20 cellular contexts compared by ENCODE assay signal in genomic region chr5:142861011-142861410, GRCh38.
DNase-seq lines count a peak whose midpoint lies in the region; ATAC-seq and TF ChIP-seq lines count a peak whose summit lies in the region.
"Had no signal": no experiment of that assay in that cellular context is flagged by ENCODE, and none has a peak within 500 bp of the region (broad histone marks: within the 10 kb centered on the region; RNA-seq: fewer than 3 reads in every experiment).

No MANE protein-coding gene starts in this region.

- H3K9ac ChIP-seq in skeletal muscle tissue (ENCODE audit: low read depth in 1 of 3, low read length in 3 of 3), result no peak overlapping the region

- no TSS peak for BruUV-seq in Calu3 (replicated peaks; lab: Mats Ljungman, UMichigan)

- TF ChIP-seq CTCF in Calu3 (IDR thresholded peaks at IDR 0.05; ENCODE audit: unreplicated experiment) (no peak), WTC11 (IDR thresholded peaks at IDR 0.05) (no peak)

- peak overlapping the region; percentile 15 for H3K27ac ChIP-seq in skeletal muscle tissue (ENCODE audit: low read depth, low read length)
- H3K27ac ChIP-seq: tibial artery, VCaP had no signal

- peak overlapping the region; percentile 78 for H3K27ac Mint-ChIP-seq in Calu3 (ENCODE audit: unreplicated experiment)
- peak overlapping the region; percentile 26; the same call in 1 of the 2 replicates for H3K27ac Mint-ChIP-seq in WTC11
- peak overlapping the region in 5 of 6 donors; percentile 7 to 55 (median 25) for H3K27ac Mint-ChIP-seq in immature natural killer cell

- no peak for ATAC-seq in WTC11
- ATAC-seq: esophagus mucosa had no signal

- H3K27me3 Mint-ChIP-seq in Calu3 (ENCODE audit: unreplicated experiment) (no peaks in the 10 kb centered on the region), WTC11 (ENCODE audit: low read depth) (no peaks in the 10 kb centered on the region), immature natural killer cell (ENCODE audit: low read depth in 3 of 3) (peaks cover 0 to 2% (median 1%) of the 10 kb centered on the region in 3 donors)

- H3K4me1 ChIP-seq in skeletal muscle tissue (ENCODE audit: control insufficient read depth in 3 of 3, insufficient read depth in 3 of 3, low read length in 3 of 3), result peaks cover 8 to 12% (median 9%) of the 10 kb centered on the region in 3 donors

- POLR2A ChIA-PET in WTC11 (lab: Charles Lee), result no interaction called here

- intact Hi-C loops in Calu3 (cut with micrococcal nuclease; ENCODE audit: unreplicated experiment), result no loop called here

- H3K9me3 Mint-ChIP-seq in Calu3 (ENCODE audit: low read depth, unreplicated experiment) (no peaks in the 10 kb centered on the region), WTC11 (no peaks in the 10 kb centered on the region), immature natural killer cell (no peaks in the 10 kb centered on the region)

- H3K36me3 Mint-ChIP-seq in Calu3 (ENCODE audit: insufficient read depth, unreplicated experiment) (peaks cover 26% of the 10 kb centered on the region), WTC11 (no peaks in the 10 kb centered on the region), immature natural killer cell (no peaks in the 10 kb centered on the region)

- H3K4me1 Mint-ChIP-seq in Calu3 (ENCODE audit: low read depth, unreplicated experiment) (peaks cover 91% of the 10 kb centered on the region), WTC11 (peaks cover 80% of the 10 kb centered on the region), immature natural killer cell (peaks cover 89 to 98% of the 10 kb centered on the region in 2 donors)

- H3K27me3 ChIP-seq in skeletal muscle tissue (ENCODE audit: control insufficient read depth in 3 of 3, insufficient read depth in 3 of 3, low read length in 3 of 3), result no peaks in the 10 kb centered on the region
- H3K27me3 ChIP-seq: pancreas, tibial artery had no signal

- no peak for DNase-seq in Calu3
- DNase-seq in WTC11 (ENCODE audit: low spot score), result no peak
- DNase-seq in immature natural killer cell, result no peak
- no peak for DNase-seq in NCI-H1092 treated with DMSO at 0.1 percent for 48 hours (lab: John Stamatoyannopoulos, UW)
- DNase-seq in activated CD4-positive, CD25-positive, alpha-beta regulatory T cell (lab: John Stamatoyannopoulos, UW), result no peak
- no peak for DNase-seq in RPMI8226
- DNase-seq: activated CD4-positive, alpha-beta T cell treated with anti-CD3 and anti-CD28 coated beads, Interleukin-2, amount 50 U/mL, for 4 hours; activated gamma-delta T cell; DMS79; KG1; NCI-H1694 treated with DMSO at 0.1 percent for 48 hours; NCI-H774; pancreas; stimulated activated CD4-positive, alpha-beta T cell treated with anti-CD3 and anti-CD28 coated beads, Interleukin-2, amount 100 ng/mL, for 24 hours; stimulated activated naive CD4-positive, alpha-beta T cell treated with Interleukin-2 at 50 U/mL for 16 hours; T-helper 2 cell; tibial artery had no signal

- H3K4me3 ChIP-seq in skeletal muscle tissue (ENCODE audit: low read length in 3 of 3), result no peak overlapping the region
- H3K4me3 ChIP-seq: pancreas, tibial artery had no signal

- H3K4me3 Mint-ChIP-seq in Calu3 (ENCODE audit: low read depth, unreplicated experiment) (peak overlapping the region; percentile 62), WTC11 (no peak overlapping the region), immature natural killer cell (no peak overlapping the region)

- no peaks in the 10 kb centered on the region for H3K9me3 ChIP-seq in skeletal muscle tissue (ENCODE audit: control insufficient read depth in 3 of 3, low read length in 3 of 3)
- H3K9me3 ChIP-seq: pancreas, tibial artery had no signal

- no peaks in the 10 kb centered on the region for H3K36me3 ChIP-seq in skeletal muscle tissue (ENCODE audit: control insufficient read depth in 3 of 3, insufficient read depth in 3 of 3, low read length in 3 of 3)
- H3K36me3 ChIP-seq: pancreas, tibial artery had no signal

- CTCF ChIA-PET in Calu3 (lab: Charles Lee), result interaction anchor here (0.6 to 2.8 kb wide), 7 partner anchors 10 to 388 kb away, joined by 3 to 10 read pairs (median 3); no protein-coding TSS in a partner anchor
- CTCF ChIA-PET in WTC11 (lab: Charles Lee), result interaction anchor here (0.7 to 1.7 kb wide), 4 partner anchors 12 to 113 kb away, joined by 3 to 5 read pairs (median 3); partner anchors contain the start of gene ARHGAP26

TF ChIP-seq in WTC11, 78 proteins besides CTCF, POLR2A, EP300 and RAD21 (continues in another document):
- TF ChIP-seq IRF2 (CRISPR knock-in tag; IDR thresholded peaks at IDR 0.05; ENCODE audit: borderline replicate concordance, low read depth), result no peak
- TF ChIP-seq ELF4 (CRISPR knock-in tag; IDR thresholded peaks at IDR 0.05; ENCODE audit: low read depth), result no peak
- TF ChIP-seq NR2C2 (CRISPR knock-in tag; IDR thresholded peaks at IDR 0.05), result no peak
- no peak for TF ChIP-seq CREM (CRISPR knock-in tag; IDR thresholded peaks at IDR 0.05)
- TF ChIP-seq PREB (CRISPR knock-in tag; IDR thresholded peaks at IDR 0.05; ENCODE audit: borderline replicate concordance), result no peak
- TF ChIP-seq ZMAT4 (CRISPR knock-in tag; IDR thresholded peaks at IDR 0.05), result no peak
- TF ChIP-seq FOXP4 (CRISPR knock-in tag; IDR thresholded peaks at IDR 0.05), result no peak
- no peak for TF ChIP-seq ZNF671 (CRISPR knock-in tag; IDR thresholded peaks at IDR 0.05)
- TF ChIP-seq NR1H2 (CRISPR knock-in tag; IDR thresholded peaks at IDR 0.05), result no peak
- no peak for TF ChIP-seq SOX15 (CRISPR knock-in tag; IDR thresholded peaks at IDR 0.05)
- no peak for TF ChIP-seq ZNF281 (CRISPR knock-in tag; IDR thresholded peaks at IDR 0.05)

Comparison
In these comparisons a context has a peak if more than half of its experiments do, and no peak if none do; other contexts are left out.
1. H3K27ac Mint-ChIP-seq: peak in every context shown above with its lines; median percentile 78 in Calu3; 26 in WTC11; 25 in immature natural killer cell.